ENCODE assay signal across 13 cellular contexts in genomic region chr3:45749036-45749435, GRCh38. TPM values are rescaled to one million over a fixed set of nuclear protein-coding genes. Genes with fewer than 3 reads are reported as not detected.
"Had no signal": no experiment of that assay in that cellular context is flagged by ENCODE, and none has a peak within 500 bp of the region (broad histone marks: within the 10 kb centered on the region; RNA-seq: fewer than 3 reads in every experiment).

No MANE protein-coding gene starts in this region.

RNA-seq across cellular contexts. Expression of gene SLC6A20, which starts 47.3 kb away (rescaled TPM):
- total RNA-seq: activated B cell treated with CpG ODN at 0.5 μM for 24 hours; activated CD4-positive, alpha-beta memory T cell treated with anti-CD3 and anti-CD28 coated beads, Interleukin-2, amount 10 ng/mL, durations not matched to agents 7 days and 5 days; activated CD4-positive, alpha-beta T cell treated with anti-CD3 and anti-CD28 coated beads, Interleukin-2, amount 10 ng/mL, durations not matched to agents 7 days and 5 days; activated naive CD4-positive, alpha-beta T cell treated with anti-CD3 and anti-CD28 coated beads, Interleukin-2, amount 50 U/mL, for 72 hours; activated naive CD8-positive, alpha-beta T cell treated with anti-CD3 and anti-CD28 coated beads for 36 hours; activated T-cell treated with anti-CD3 and anti-CD28 coated beads, Interleukin-2, amount 50 U/mL, for 4 hours; activated T-cell treated with anti-CD3 and anti-CD28 coated beads, Interleukin-2, amount 50 U/mL, for 72 hours; activated T-helper 1 cell treated with anti-CD3 and anti-CD28 coated beads, Interleukin-12 subunit alpha, Interleukin-12 subunit beta, Interleukin-2, Interleukin-4 antibody, amounts not matched to agents 30 ng/mL and 10 ng/mL and 1 ng/mL, durations not matched to agents 14 hours and 24 hours and 36 hours; activated T-helper 2 cell treated with anti-CD3 and anti-CD28 coated beads, Interferon-gamma antibody, Interleukin-2, Interleukin-4, amounts not matched to agents 10 μg/mL and 5 μg/mL and 100 μg/mL, durations not matched to agents 14 hours and 24 hours and 36 hours; astrocyte; cardiac septum; T-helper 1 cell treated with Interleukin-12 subunit alpha and Interleukin-12 subunit beta and Interleukin-4 antibody, amounts not matched to agents 30 ng/mL and 1 ng/mL, for 36 hours; T-helper 2 cell treated with Interferon-gamma antibody and Interleukin-4, amounts not matched to agents 100 ng/mL and 5 ng/mL, for 36 hours had no signal
